Comparison of ENCODE assay signal across 8 cellular contexts in genomic region chr15:78047631-78048409, GRCh38. TPM values are rescaled to one million over a fixed set of nuclear protein-coding genes. Genes with fewer than 3 reads are reported as not detected.
DNase-seq lines count a peak whose midpoint lies in the region; ATAC-seq lines count a peak whose summit lies in the region.

No MANE protein-coding gene starts in this region.

- H3K27ac ChIP-seq in SJSA1, result peak overlapping the region; percentile 38

- peaks cover 40% of the 10 kb centered on the region for H3K4me1 ChIP-seq in SJSA1 (replicated peaks)

- H3K4me3 ChIP-seq in SJSA1 (no peak overlapping the region), H7 (ENCODE audit: insufficient read depth, low read depth, low read length) (no peak overlapping the region)

- DNase-seq in GM03348 (ENCODE audit: low spot score) (peak; percentile 75), SJSA1 (ENCODE audit: low read depth in 1 of 2, low spot score in 2 of 2) (peak; percentile 68 to 69), sciatic nerve (ENCODE audit: low spot score) (no peak), cerebellar cortex (ENCODE audit: low spot score) (no peak), H7 (no peak), left colon (no peak), NCI-H510A treated with DMSO at 0.1 percent for 48 hours (lab: John Stamatoyannopoulos, UW) (no peak)

- H3K36me3 ChIP-seq in SJSA1, result peaks cover 29% of the 10 kb centered on the region
- H3K36me3 ChIP-seq in H7 (replicated peaks; ENCODE audit: control insufficient read depth, insufficient read depth, low read length), result peaks cover 2% of the 10 kb centered on the region

- ATAC-seq in esophagus mucosa (peak; percentile 17), sciatic nerve (peak; percentile 92), left colon (no peak)

- H3K27me3 ChIP-seq in SJSA1 (replicated peaks) (no peaks in the 10 kb centered on the region), H7 (ENCODE audit: control insufficient read depth, insufficient read depth, low read length) (no peaks in the 10 kb centered on the region)

- no peaks in the 10 kb centered on the region; the same call in 1 of the 2 replicates for H3K9me3 ChIP-seq in SJSA1 (replicated peaks)

- intact Hi-C loops in sciatic nerve (cut with DNase I) (no loop called here), left colon (cut with DNase I, micrococcal nuclease) (no loop called here)

RNA-seq across cellular contexts. Expression of gene TBC1D2B, which starts 29.7 kb away (rescaled TPM):
- 27.5 and 28.2 TPM in 2 replicates for total RNA-seq in SJSA1 (2014; rRNA removed; shearing (Covaris generic))
- total RNA-seq in esophagus mucosa (18.6 TPM), sciatic nerve (103 TPM), left colon (10 to 100 TPM; 41.3 to 63.5 TPM)
- total RNA-seq in H7 (2014; rRNA removed; shearing (Covaris generic)), result 9.9 and 15.7 TPM in 2 replicates

RNA-seq across cellular contexts. Expression of gene SH2D7, which starts 44.5 kb away (rescaled TPM):
- not detected in 2 replicates for total RNA-seq in SJSA1 (2014; rRNA removed; shearing (Covaris generic))
- total RNA-seq in esophagus mucosa, result not detected
- total RNA-seq in sciatic nerve, result not detected
- total RNA-seq in H7 (2014; rRNA removed; shearing (Covaris generic)), result not detected in 2 replicates
- total RNA-seq in left colon, result 1 to 10 TPM in 1 of 2 donors, under 1 TPM in 1; 0.89 to 2.4 TPM

Comparison
In these comparisons a context has a peak if more than half of its experiments do, and no peak if none do; other contexts are left out.
1. DNase-seq: peak in GM03348 (single experiment) and SJSA1 (2 of 2); none in sciatic nerve (single experiment), cerebellar cortex (single experiment), H7 (single experiment), left colon (0 of 2) and NCI-H510A treated with DMSO at 0.1 percent for 48 hours (single experiment).